In the genomic region with DNA sequence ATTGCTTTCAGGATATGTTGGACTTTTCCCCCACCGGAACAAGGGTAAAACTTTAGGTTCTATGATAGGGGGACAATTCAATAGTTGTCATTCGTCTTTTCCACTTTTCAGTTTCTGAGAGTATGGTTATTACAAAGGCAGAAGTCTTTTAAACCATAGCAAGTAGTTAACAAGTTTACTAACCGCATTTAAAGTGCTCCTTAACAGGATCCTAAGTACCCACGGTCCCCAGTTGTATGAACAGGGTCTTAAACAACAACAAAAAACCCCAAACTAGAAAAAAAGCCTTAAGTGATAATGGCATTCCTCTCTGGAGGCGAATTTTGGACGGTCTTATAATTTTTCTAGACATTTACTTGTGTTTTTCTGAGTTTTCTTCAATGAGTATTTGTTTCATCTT, we compare ENCODE assay signal across 8 cellular contexts. TPM values are rescaled to one million over a fixed set of nuclear protein-coding genes. Genes with fewer than 3 reads are reported as not detected.
DNase-seq lines count a peak whose midpoint lies in the region; ATAC-seq, FAIRE-seq and TF ChIP-seq lines count a peak whose summit lies in the region.

No MANE protein-coding gene starts in this region.

- BruUV-seq in HepG2 (replicated peaks; lab: Mats Ljungman, UMichigan): no TSS peak

- no peak for ATAC-seq in activated naive CD8-positive, alpha-beta T cell treated with anti-CD3 and anti-CD28 coated beads, Interleukin-2, amount 10 ng/mL, durations not matched to agents 7 days and 5 days (ENCODE audit: low read depth)
- no peak for ATAC-seq in HepG2
- ATAC-seq in GM18502 (IDR thresholded peaks at IDR 0.05; ENCODE audit: poor library complexity, unreplicated experiment): no peak
- ATAC-seq in activated CD4-positive, CD25-positive, alpha-beta regulatory T cell treated with anti-CD3 and anti-CD28 coated beads, Interleukin-2, amount 50 U/mL, for 24 hours: no peak

- no peaks in the 10 kb centered on the region; a peak in 1 of 5 replicates for H3K27me3 ChIP-seq in HepG2 (ENCODE audit: control insufficient read depth in 1 of 2, insufficient read depth in 2 of 2, low read length in 2 of 2)
- H3K27me3 ChIP-seq in thymus (ENCODE audit: control insufficient read depth, insufficient read depth): no peaks in the 10 kb centered on the region

- no peaks in the 10 kb centered on the region for H3K79me2 ChIP-seq in HepG2 (ENCODE audit: insufficient read depth, low read length)

- peaks cover 49% of the 10 kb centered on the region for H3K4me1 Mint-ChIP-seq in activated CD4-positive, alpha-beta T cell treated with anti-CD3 and anti-CD28 coated beads, Interleukin-2, amount 10 ng/mL, durations not matched to agents 24 days and 14 days
- H3K4me1 Mint-ChIP-seq in activated naive CD8-positive, alpha-beta T cell treated with anti-CD3 and anti-CD28 coated beads, Interleukin-2, amount 10 ng/mL, durations not matched to agents 7 days and 5 days: peaks cover 36% of the 10 kb centered on the region

- POLR2A ChIA-PET in activated naive CD8-positive, alpha-beta T cell treated with anti-CD3 and anti-CD28 coated beads, Interleukin-2, amount 10 ng/mL, durations not matched to agents 7 days and 5 days (lab: Charles Lee): interaction anchor here (0.6 to 5.3 kb wide), 3 partner anchors 74 to 131 kb away, joined by 3 to 59 read pairs (median 39); partner anchors contain the start of gene HHLA2
- POLR2A ChIA-PET in HepG2 (lab: Yijun Ruan, JAX): no interaction called here

- in situ Hi-C loops in HepG2 (cut with HindIII; ENCODE audit: extremely low pct_ligation_motif_present, low pct_unique_long_range_greater_than_20kb): no loop called here

- no peak for TF ChIP-seq CTCF in HepG2 (CRISPR knock-in tag; IDR thresholded peaks at IDR 0.05)

- H3K4me3 ChIP-seq in HepG2 (replicated peaks in 1 of 3; ENCODE audit: insufficient read depth in 1 of 3, low read depth in 2 of 3, low read length in 3 of 3) (peak overlapping the region; percentile 79 to 87 (median 82); a peak in 5 of 6 replicates), thymus (ENCODE audit: low read length) (peak overlapping the region; percentile 88)

- WGBS in HepG2 (ENCODE audit: low lambda C conversion rate): 35% methylated on average over 6 of the region's 6 CpGs
- 26% methylated on average over 6 of the region's 6 CpGs for WGBS in thymus

- H3K9me3 Mint-ChIP-seq in activated CD4-positive, alpha-beta T cell treated with anti-CD3 and anti-CD28 coated beads, Interleukin-2, amount 10 ng/mL, durations not matched to agents 24 days and 14 days: no peaks in the 10 kb centered on the region
- H3K9me3 Mint-ChIP-seq in activated naive CD8-positive, alpha-beta T cell treated with anti-CD3 and anti-CD28 coated beads, Interleukin-2, amount 10 ng/mL, durations not matched to agents 7 days and 5 days: no peaks in the 10 kb centered on the region

- TF ChIP-seq EP300 in HepG2 (IDR thresholded peaks at IDR 0.05; ENCODE audit: low read depth in 2 of 2, low read length in 2 of 2): no peak
- no peak for TF ChIP-seq EP300 in HepG2 (CRISPR knock-in tag; IDR thresholded peaks at IDR 0.05; ENCODE audit: borderline replicate concordance)

- peaks cover 10% of the 10 kb centered on the region for H3K36me3 Mint-ChIP-seq in activated CD4-positive, alpha-beta T cell treated with anti-CD3 and anti-CD28 coated beads, Interleukin-2, amount 10 ng/mL, durations not matched to agents 24 days and 14 days (ENCODE audit: low read depth)
- H3K36me3 Mint-ChIP-seq in activated naive CD8-positive, alpha-beta T cell treated with anti-CD3 and anti-CD28 coated beads, Interleukin-2, amount 10 ng/mL, durations not matched to agents 7 days and 5 days: peaks cover 4% of the 10 kb centered on the region

- peak overlapping the region; percentile 92 for H3K4me2 ChIP-seq in HepG2 (ENCODE audit: low read depth, low read length)

- H4K20me1 ChIP-seq in HepG2 (ENCODE audit: insufficient read depth, low read length): no peaks in the 10 kb centered on the region

- H2AFZ ChIP-seq in HepG2 (ENCODE audit: low read length): peak overlapping the region; percentile 79

- H3K27ac Mint-ChIP-seq in activated CD4-positive, alpha-beta T cell treated with anti-CD3 and anti-CD28 coated beads, Interleukin-2, amount 10 ng/mL, durations not matched to agents 24 days and 14 days: peak overlapping the region; percentile 95
- H3K27ac Mint-ChIP-seq in activated naive CD8-positive, alpha-beta T cell treated with anti-CD3 and anti-CD28 coated beads, Interleukin-2, amount 10 ng/mL, durations not matched to agents 7 days and 5 days: peak overlapping the region; percentile 98

- CTCF ChIA-PET in HepG2 (lab: Yijun Ruan, JAX; ENCODE audit: low intra/inter-chr PET ratio, low total read pairs): no interaction called here

- intact Hi-C loops in activated CD4-positive, alpha-beta T cell treated with anti-CD3 and anti-CD28 coated beads, Interleukin-2, amount 10 ng/mL, durations not matched to agents 24 days and 14 days (cut with micrococcal nuclease): loop anchor here (5.0 kb wide), 4 partner anchors 186 to 616 kb away; no protein-coding TSS in a partner anchor
- intact Hi-C loops in HepG2 (cut with micrococcal nuclease; ENCODE audit: unreplicated experiment): no loop called here

- no peaks in the 10 kb centered on the region for H3K36me3 ChIP-seq in HepG2 (replicated peaks in 1 of 2; ENCODE audit: control insufficient read depth in 1 of 2, insufficient read depth in 2 of 2, low read length in 2 of 2)
- H3K36me3 ChIP-seq in thymus (ENCODE audit: control insufficient read depth, insufficient read depth): no peaks in the 10 kb centered on the region

- H3K9me3 ChIP-seq in HepG2 (ENCODE audit: low read length) (no peaks in the 10 kb centered on the region), thymus (ENCODE audit: control insufficient read depth) (no peaks in the 10 kb centered on the region)

- H3K4me1 ChIP-seq in HepG2 (ENCODE audit: insufficient read depth, low read length) (peaks cover 23% of the 10 kb centered on the region), thymus (ENCODE audit: control insufficient read depth, insufficient read depth, low read length) (peaks cover 6% of the 10 kb centered on the region)

- peak; percentile 60 for DNase-seq in activated CD4-positive, alpha-beta T cell treated with anti-CD3 and anti-CD28 coated beads, Interleukin-2, amount 10 ng/mL, durations not matched to agents 24 days and 14 days
- DNase-seq in activated CD4-positive, alpha-beta T cell treated with anti-CD3 and anti-CD28 coated beads for 4 hours: no peak
- no peak for DNase-seq in activated naive CD8-positive, alpha-beta T cell treated with anti-CD3 and anti-CD28 coated beads, Interleukin-2, amount 10 ng/mL, durations not matched to agents 7 days and 5 days
- DNase-seq in HepG2 (ENCODE audit: low spot score) (no peak), GM12892 (ENCODE audit: insufficient read length) (no peak)

- TF ChIP-seq RAD21 in HepG2 (CRISPR knock-in tag; IDR thresholded peaks at IDR 0.05): no peak

- FAIRE-seq in HepG2 (lab: Jason Lieb, UNC): no peak
- FAIRE-seq in GM12892 (lab: Jason Lieb, UNC): no peak

- TF ChIP-seq POLR2A in HepG2 (IDR thresholded peaks at IDR 0.05; ENCODE audit: insufficient read depth in 1 of 2, low read depth in 2 of 2, low read length in 2 of 2): no peak
- no peak for TF ChIP-seq POLR2A in GM12892 (IDR thresholded peaks at IDR 0.05; ENCODE audit: low read depth, low read length)

- peak overlapping the region; percentile 75 for H3K9ac ChIP-seq in HepG2 (ENCODE audit: insufficient read depth, low read depth, low read length)

- no peaks in the 10 kb centered on the region for H3K27me3 Mint-ChIP-seq in activated CD4-positive, alpha-beta T cell treated with anti-CD3 and anti-CD28 coated beads, Interleukin-2, amount 10 ng/mL, durations not matched to agents 24 days and 14 days
- H3K27me3 Mint-ChIP-seq in activated naive CD8-positive, alpha-beta T cell treated with anti-CD3 and anti-CD28 coated beads, Interleukin-2, amount 10 ng/mL, durations not matched to agents 7 days and 5 days: no peaks in the 10 kb centered on the region

- H3K27ac ChIP-seq in HepG2 (ENCODE audit: extremely low read length, insufficient read depth, low read length) (no peak overlapping the region), thymus (ENCODE audit: low read depth) (no peak overlapping the region)

- H3K4me3 Mint-ChIP-seq in activated CD4-positive, alpha-beta T cell treated with anti-CD3 and anti-CD28 coated beads, Interleukin-2, amount 10 ng/mL, durations not matched to agents 24 days and 14 days: peak overlapping the region; percentile 100
- H3K4me3 Mint-ChIP-seq in activated naive CD8-positive, alpha-beta T cell treated with anti-CD3 and anti-CD28 coated beads, Interleukin-2, amount 10 ng/mL, durations not matched to agents 7 days and 5 days: peak overlapping the region; percentile 95

TF ChIP-seq in HepG2, 621 proteins besides CTCF, POLR2A, EP300 and RAD21 (continues in another document):
- no peak for TF ChIP-seq ONECUT2 (CRISPR knock-in tag; IDR thresholded peaks at IDR 0.05)

RNA-seq across cellular contexts. Expression of gene IFT57, which starts 0.8 kb away (rescaled TPM):
- total RNA-seq in activated CD4-positive, alpha-beta T cell treated with anti-CD3 and anti-CD28 coated beads, Interleukin-2, amount 10 ng/mL, durations not matched to agents 24 days and 14 days: 25.2 and 26.6 TPM in 2 replicates
- total RNA-seq in activated naive CD8-positive, alpha-beta T cell treated with anti-CD3 and anti-CD28 coated beads, Interleukin-2, amount 10 ng/mL, durations not matched to agents 7 days and 5 days: 10 to 100 TPM; 22.0 to 26.9 TPM
- 14.5 and 18.0 TPM in 2 replicates for total RNA-seq in HepG2 (2016; rRNA removed; fragmentation: Illumina TruSeq; extraction: Trizol)
- 5.9 and 8.5 TPM in 2 replicates for total RNA-seq in HepG2 (2016; cell fraction: cytosol; rRNA removed; fragmentation: Illumina TruSeq; extraction: Trizol; ENCODE audit: low read depth)
- 15.8 and 16.4 TPM in 2 replicates for total RNA-seq in HepG2 (2016; cell fraction: insoluble cytoplasmic fraction; rRNA removed; fragmentation: Illumina TruSeq; extraction: Trizol)
- 21.3 and 21.6 TPM in 2 replicates for total RNA-seq in HepG2 (2016; cell fraction: membrane; rRNA removed; fragmentation: Illumina TruSeq; extraction: Trizol)
- 9.6 and 11.6 TPM in 2 replicates for total RNA-seq in HepG2 (2016; cell fraction: nucleus; rRNA removed; fragmentation: Illumina TruSeq; extraction: Trizol)
- polyA plus RNA-seq in HepG2 (2011; rRNA removed) (5.5 and 5.8 TPM in 2 replicates), thymus (27.2 TPM)
- polyA plus RNA-seq in HepG2 (2011; cell fraction: cytosol; rRNA removed): 3.3 and 4.4 TPM in 2 replicates
- polyA plus RNA-seq in HepG2 (2011; cell fraction: nucleus; rRNA removed): 3.4 and 4.4 TPM in 2 replicates
- 3.5 and 4.3 TPM in 2 replicates for polyA plus RNA-seq in HepG2 (2012)
- polyA plus RNA-seq in HepG2 (2016; cell fraction: cytosol; fragmentation: Illumina TruSeq; extraction: Trizol; ENCODE audit: low read depth): 12.1 and 16.1 TPM in 2 replicates
- polyA plus RNA-seq in HepG2 (2016; cell fraction: insoluble cytoplasmic fraction; fragmentation: Illumina TruSeq; extraction: Trizol; ENCODE audit: low read depth): 16.2 and 17.9 TPM in 2 replicates
- 15.0 and 18.0 TPM in 2 replicates for polyA plus RNA-seq in HepG2 (2016; cell fraction: membrane; fragmentation: Illumina TruSeq; extraction: Trizol; ENCODE audit: low read depth)
- polyA plus RNA-seq in HepG2 (2016; cell fraction: nucleus; fragmentation: Illumina TruSeq; extraction: Trizol; ENCODE audit: insufficient read depth, low read depth): 14.1 and 17.2 TPM in 2 replicates
- 2.8 TPM in 1 of 2 replicates, not detected in the other for polyA minus RNA-seq in HepG2 (2011; rRNA and poly(A)+ RNA removed; ENCODE audit: low replicate concordance)
- 2.9 and 5.8 TPM in 2 replicates for polyA minus RNA-seq in HepG2 (2011; cell fraction: cytosol; rRNA and poly(A)+ RNA removed)
- 5.8 and 7.5 TPM in 2 replicates for polyA minus RNA-seq in HepG2 (2011; cell fraction: nucleus; rRNA and poly(A)+ RNA removed)
- 15.7 TPM for polyA plus RNA-seq in GM12892 (2012; ENCODE audit: missing spikeins)
